22 cellular contexts compared by ENCODE assay signal in the genomic region with DNA sequence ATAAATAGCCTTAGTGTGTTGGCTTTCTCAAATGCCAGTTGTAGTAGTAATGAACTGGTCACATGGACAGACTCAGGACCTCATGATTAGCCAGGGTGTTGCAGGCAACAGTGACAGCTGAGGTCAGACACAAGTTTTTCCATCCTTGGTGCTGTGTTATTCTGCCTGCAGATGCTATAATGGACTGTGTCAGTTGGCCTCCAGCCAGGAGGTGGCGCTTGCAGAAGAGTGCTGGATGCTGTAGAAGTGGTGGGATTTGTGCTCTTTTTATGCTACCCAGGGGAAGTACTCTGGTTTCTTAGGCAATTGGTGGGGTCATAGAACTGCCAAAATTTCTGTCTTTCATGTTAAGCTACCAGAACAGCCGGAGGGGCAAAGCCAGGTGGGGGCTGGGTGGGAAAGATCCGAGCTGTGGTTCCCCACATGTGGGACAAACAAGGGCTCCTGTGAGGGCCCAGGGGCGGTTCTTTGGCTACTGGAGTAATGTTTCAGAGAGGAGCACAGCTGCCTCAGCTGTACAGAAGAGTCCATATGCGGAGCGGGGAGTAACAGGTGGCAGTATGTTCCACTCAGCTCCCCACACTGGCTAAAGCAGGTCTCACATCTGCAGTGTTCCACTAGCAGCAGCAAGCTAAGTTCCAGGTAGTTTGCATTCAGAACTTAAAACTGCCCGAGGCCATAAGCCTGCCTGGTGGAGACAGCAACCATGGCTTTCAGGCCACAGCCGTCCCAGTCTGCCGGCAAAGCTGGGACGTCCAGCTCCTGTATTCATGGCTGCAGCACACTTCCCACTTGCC.
A peak's percentile ranks its signal among the peaks of the same experiment; 100 is the strongest.
DNase-seq lines count a peak whose midpoint lies in the region; ATAC-seq and TF ChIP-seq lines count a peak whose summit lies in the region.
"Had no signal": no experiment of that assay in that cellular context is flagged by ENCODE, and none has a peak within 500 bp of the region (broad histone marks: within the 10 kb centered on the region; RNA-seq: fewer than 3 reads in every experiment).

No MANE protein-coding gene starts in this region.

- H3K79me2 ChIP-seq in smooth muscle cell (ENCODE audit: low read depth) = peaks cover 55% of the 10 kb centered on the region

- H3K9me3 ChIP-seq in colonic mucosa (no peaks in the 10 kb centered on the region), smooth muscle cell (replicated peaks; ENCODE audit: low read depth) (no peaks in the 10 kb centered on the region)
- H3K9me3 ChIP-seq: BLaER1, body of pancreas had no signal

- H3K27me3 ChIP-seq in colonic mucosa (no peaks in the 10 kb centered on the region), smooth muscle cell (ENCODE audit: low read depth) (no peaks in the 10 kb centered on the region)
- H3K27me3 ChIP-seq: BLaER1, body of pancreas had no signal

- H3K36me3 Mint-ChIP-seq in WTC11 = peaks cover 18% of the 10 kb centered on the region
- H3K36me3 Mint-ChIP-seq: activated naive CD8-positive, alpha-beta T cell; stimulated activated effector memory CD8-positive, alpha-beta T cell treated with anti-CD3 and anti-CD28 coated beads, Interleukin-12 subunit alpha, Interleukin-12 subunit beta, amount 100 ng/mL, for 72 hours had no signal

- H3K27me3 Mint-ChIP-seq in WTC11 (ENCODE audit: low read depth) = no peaks in the 10 kb centered on the region

- peaks cover 64% of the 10 kb centered on the region for H3K4me1 Mint-ChIP-seq in WTC11
- H3K4me1 Mint-ChIP-seq: stimulated activated effector memory CD8-positive, alpha-beta T cell treated with anti-CD3 and anti-CD28 coated beads, Interleukin-12 subunit alpha, Interleukin-12 subunit beta, amount 100 ng/mL, for 72 hours had no signal

- TF ChIP-seq CTCF in WTC11 (IDR thresholded peaks at IDR 0.05) = no peak
- no peak for TF ChIP-seq CTCF in colonic mucosa (IDR thresholded peaks at IDR 0.05)
- TF ChIP-seq CTCF in smooth muscle cell (IDR thresholded peaks at IDR 0.05; ENCODE audit: borderline replicate concordance, insufficient read depth, poor library complexity, severe bottlenecking) = no peak

- intact Hi-C loops in sciatic nerve (cut with DNase I) = no loop called here
- intact Hi-C loops in colonic mucosa (cut with DNase I) = no loop called here

- ATAC-seq in WTC11 (peak; percentile 77), sciatic nerve (peak; percentile 24)
- ATAC-seq: body of pancreas; HCT116; left cardiac atrium; stimulated activated effector memory CD8-positive, alpha-beta T cell treated with anti-CD3 and anti-CD28 coated beads, Interleukin-12 subunit alpha, Interleukin-12 subunit beta, amount 100 ng/mL, for 72 hours had no signal

- CTCF ChIA-PET in WTC11 (lab: Charles Lee) = interaction anchor here (0.5 to 1.8 kb wide), 5 partner anchors 17 to 1866 kb away, joined by 3 to 5 read pairs (median 3); no protein-coding TSS in a partner anchor

- H3K4me1 ChIP-seq in colonic mucosa (no peaks in the 10 kb centered on the region), smooth muscle cell (ENCODE audit: low read depth) (peaks cover 10% of the 10 kb centered on the region)
- H3K4me1 ChIP-seq: BLaER1, psoas muscle had no signal

- H3F3A ChIP-seq in smooth muscle cell (ENCODE audit: low read depth) = no peaks in the 10 kb centered on the region

- H3K9ac ChIP-seq in colonic mucosa (ENCODE audit: low read depth in 2 of 2, low read length in 2 of 2) = no peak overlapping the region
- H3K9ac ChIP-seq in smooth muscle cell (ENCODE audit: low read depth) = no peak overlapping the region
- H3K9ac ChIP-seq: BLaER1 had no signal

- H3K27ac ChIP-seq in colonic mucosa (no peak overlapping the region), smooth muscle cell (ENCODE audit: low read depth) (no peak overlapping the region)
- H3K27ac ChIP-seq: BLaER1, body of pancreas, psoas muscle had no signal

- WGBS in smooth muscle cell (ENCODE audit: low lambda C conversion rate) = 89% methylated on average over 10 of the region's 10 CpGs

- POLR2A ChIA-PET in WTC11 (lab: Charles Lee) = interaction anchor here (0.9 kb wide), 1 partner anchor 104 kb away, joined by 3 read pairs; a partner anchor contains a TSS

- peaks cover 11% of the 10 kb centered on the region for H3K9me3 Mint-ChIP-seq in WTC11

- DNase-seq in DMS53 (lab: John Stamatoyannopoulos, UW) (peak; percentile 8), DMS53 treated with DMSO at 0.1 percent for 48 hours (lab: John Stamatoyannopoulos, UW; ENCODE audit: unreplicated experiment) (no peak), LHCN-M2 (ENCODE audit: low read depth) (peak; percentile 11), WTC11 (ENCODE audit: low spot score) (peak; percentile 32), sciatic nerve (ENCODE audit: low spot score) (no peak), NCI-H128 (lab: John Stamatoyannopoulos, UW; ENCODE audit: unreplicated experiment) (no peak), colonic mucosa (no peak), smooth muscle cell (lab: John Stamatoyannopoulos, UW; ENCODE audit: unreplicated experiment) (no peak)
- DNase-seq: 8988T; activated CD4-positive, CD25-positive, alpha-beta regulatory T cell; body of pancreas; foreskin fibroblast; hypothalamus; left cardiac atrium; NCI-H1930; NCI-H446 treated with DMSO at 0.1 percent for 48 hours; psoas muscle; T-helper 2 cell had no signal

- 0 out of 2 replicates have a peak overlapping the region, but pooled peaks have one; percentile 8 for H3K27ac Mint-ChIP-seq in WTC11
- H3K27ac Mint-ChIP-seq: activated naive CD8-positive, alpha-beta T cell; stimulated activated effector memory CD8-positive, alpha-beta T cell treated with anti-CD3 and anti-CD28 coated beads, Interleukin-12 subunit alpha, Interleukin-12 subunit beta, amount 100 ng/mL, for 72 hours had no signal

- no peak overlapping the region for H2AFZ ChIP-seq in smooth muscle cell (ENCODE audit: low read depth)

- H3K4me3 ChIP-seq in colonic mucosa = no peak overlapping the region
- H3K4me3 ChIP-seq in smooth muscle cell = no peak overlapping the region
- H3K4me3 ChIP-seq: BLaER1, body of pancreas, psoas muscle had no signal

- no peak overlapping the region for H3K4me2 ChIP-seq in smooth muscle cell
- H3K4me2 ChIP-seq: BLaER1 had no signal

- no peak overlapping the region for H3K4me3 Mint-ChIP-seq in WTC11
- H3K4me3 Mint-ChIP-seq: activated naive CD8-positive, alpha-beta T cell; stimulated activated effector memory CD8-positive, alpha-beta T cell treated with anti-CD3 and anti-CD28 coated beads, Interleukin-12 subunit alpha, Interleukin-12 subunit beta, amount 100 ng/mL, for 72 hours had no signal

- H4K20me1 ChIP-seq in smooth muscle cell (ENCODE audit: low read depth) = no peaks in the 10 kb centered on the region
- H4K20me1 ChIP-seq: BLaER1 had no signal

- H3K36me3 ChIP-seq in colonic mucosa (no peaks in the 10 kb centered on the region), smooth muscle cell (ENCODE audit: low read depth) (peaks cover 3% of the 10 kb centered on the region)
- H3K36me3 ChIP-seq: BLaER1 had no signal

TF ChIP-seq in WTC11, 78 proteins besides CTCF, POLR2A, EP300 and RAD21 (continues in another document):
- TF ChIP-seq GRHL2 (CRISPR knock-in tag; IDR thresholded peaks at IDR 0.05; ENCODE audit: insufficient replicate concordance, severe bottlenecking) (no peak), TP53 (CRISPR knock-in tag; IDR thresholded peaks at IDR 0.05) (no peak), GTF2I (CRISPR knock-in tag; conservative IDR thresholded peaks at IDR 0.05) (no peak), ESRRA (CRISPR knock-in tag; IDR thresholded peaks at IDR 0.05; ENCODE audit: borderline replicate concordance) (no peak), TEAD4 (CRISPR knock-in tag; IDR thresholded peaks at IDR 0.05) (no peak), FOXK1 (CRISPR knock-in tag; IDR thresholded peaks at IDR 0.05) (no peak)
- TF ChIP-seq, protein P1, sequence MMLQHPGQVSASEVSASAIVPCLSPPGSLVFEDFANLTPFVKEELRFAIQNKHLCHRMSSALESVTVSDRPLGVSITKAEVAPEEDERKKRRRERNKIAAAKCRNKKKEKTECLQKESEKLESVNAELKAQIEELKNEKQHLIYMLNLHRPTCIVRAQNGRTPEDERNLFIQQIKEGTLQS (CRISPR knock-in tag; conservative IDR thresholded peaks at IDR 0.05) = no peak
- TF ChIP-seq, protein P2, sequence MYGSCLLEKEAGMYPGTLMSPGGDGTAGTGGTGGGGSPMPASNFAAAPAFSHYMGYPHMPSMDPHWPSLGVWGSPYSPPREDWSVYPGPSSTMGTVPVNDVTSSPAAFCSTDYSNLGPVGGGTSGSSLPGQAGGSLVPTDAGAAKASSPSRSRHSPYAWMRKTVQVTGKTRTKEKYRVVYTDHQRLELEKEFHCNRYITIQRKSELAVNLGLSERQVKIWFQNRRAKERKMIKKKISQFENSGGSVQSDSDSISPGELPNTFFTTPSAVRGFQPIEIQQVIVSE (CRISPR knock-in tag; IDR thresholded peaks at IDR 0.05; ENCODE audit: borderline replicate concordance) = no peak
- TF ChIP-seq, protein P3, sequence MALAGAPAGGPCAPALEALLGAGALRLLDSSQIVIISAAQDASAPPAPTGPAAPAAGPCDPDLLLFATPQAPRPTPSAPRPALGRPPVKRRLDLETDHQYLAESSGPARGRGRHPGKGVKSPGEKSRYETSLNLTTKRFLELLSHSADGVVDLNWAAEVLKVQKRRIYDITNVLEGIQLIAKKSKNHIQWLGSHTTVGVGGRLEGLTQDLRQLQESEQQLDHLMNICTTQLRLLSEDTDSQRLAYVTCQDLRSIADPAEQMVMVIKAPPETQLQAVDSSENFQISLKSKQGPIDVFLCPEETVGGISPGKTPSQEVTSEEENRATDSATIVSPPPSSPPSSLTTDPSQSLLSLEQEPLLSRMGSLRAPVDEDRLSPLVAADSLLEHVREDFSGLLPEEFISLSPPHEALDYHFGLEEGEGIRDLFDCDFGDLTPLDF (CRISPR knock-in tag; IDR thresholded peaks at IDR 0.05) = no peak
- TF ChIP-seq, protein P4, sequence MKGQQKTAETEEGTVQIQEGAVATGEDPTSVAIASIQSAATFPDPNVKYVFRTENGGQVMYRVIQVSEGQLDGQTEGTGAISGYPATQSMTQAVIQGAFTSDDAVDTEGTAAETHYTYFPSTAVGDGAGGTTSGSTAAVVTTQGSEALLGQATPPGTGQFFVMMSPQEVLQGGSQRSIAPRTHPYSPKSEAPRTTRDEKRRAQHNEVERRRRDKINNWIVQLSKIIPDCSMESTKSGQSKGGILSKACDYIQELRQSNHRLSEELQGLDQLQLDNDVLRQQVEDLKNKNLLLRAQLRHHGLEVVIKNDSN (CRISPR knock-in tag; IDR thresholded peaks at IDR 0.05) = no peak

Comparison
In these comparisons a context has a peak if more than half of its experiments do, and no peak if none do; other contexts are left out.
1. DNase-seq: peak in DMS53 (single experiment), LHCN-M2 (single experiment) and WTC11 (single experiment); none in DMS53 treated with DMSO at 0.1 percent for 48 hours (single experiment), sciatic nerve (single experiment), NCI-H128 (single experiment), colonic mucosa (single experiment) and smooth muscle cell (single experiment).